In genomic region chr3:74463515-74463914, GRCh38 we compare ENCODE assay signal across 28 cellular contexts.
"Had no signal": no experiment of that assay in that cellular context is flagged by ENCODE, and none has a peak within 500 bp of the region (broad histone marks: within the 10 kb centered on the region; RNA-seq: fewer than 3 reads in every experiment).

No MANE protein-coding gene starts in this region.

- H3K4me1 ChIP-seq: breast epithelium, colonic mucosa, esophagus squamous epithelium, left lung, parathyroid adenoma, spleen, testis, uterus had no signal

- H3K27me3 ChIP-seq: breast epithelium, colonic mucosa, esophagus squamous epithelium, left lung, spleen, testis, transverse colon, uterus had no signal

- ATAC-seq: activated CD8-positive, alpha-beta T cell treated with anti-CD3 and anti-CD28 coated beads for 36 hours; activated naive CD8-positive, alpha-beta T cell treated with anti-CD3 and anti-CD28 coated beads, Interleukin-2, amount 50 U/mL, for 24 hours; activated T-cell treated with anti-CD3 and anti-CD28 coated beads, Interleukin-2, amount 50 U/mL, for 4 hours; left lung; right cardiac atrium; stimulated activated naive CD8-positive, alpha-beta T cell treated with anti-CD3 and anti-CD28 coated beads, Interleukin-15, Interleukin-2, amounts not matched to agents 100 U/mL and 50 U/mL, for 24 hours had no signal

- H3K79me2 ChIP-seq: parathyroid adenoma had no signal

- H3K4me3 Mint-ChIP-seq: activated CD8-positive, alpha-beta T cell treated with anti-CD3 and anti-CD28 coated beads for 36 hours; activated naive CD4-positive, alpha-beta T cell treated with anti-CD3 and anti-CD28 coated beads, Interleukin-2, amount 50 U/mL, for 24 hours; activated naive CD8-positive, alpha-beta T cell treated with anti-CD3 and anti-CD28 coated beads, Interleukin-2, amount 50 U/mL, for 24 hours; activated T-cell treated with anti-CD3 and anti-CD28 coated beads, Interleukin-2, amount 50 U/mL, for 4 hours; naive B cell; neural crest cell had no signal

- H3K27ac Mint-ChIP-seq: activated CD8-positive, alpha-beta T cell treated with anti-CD3 and anti-CD28 coated beads for 36 hours; activated naive CD4-positive, alpha-beta T cell treated with anti-CD3 and anti-CD28 coated beads, Interleukin-2, amount 50 U/mL, for 24 hours; activated naive CD8-positive, alpha-beta T cell treated with anti-CD3 and anti-CD28 coated beads, Interleukin-2, amount 50 U/mL, for 24 hours; activated T-helper 2 cell treated with anti-CD3 and anti-CD28 coated beads, Interferon-gamma antibody, Interleukin-2, Interleukin-4, amounts not matched to agents 10 μg/mL and 5 μg/mL and 100 μg/mL, durations not matched to agents 14 hours and 24 hours and 36 hours; naive B cell had no signal

- H3K36me3 Mint-ChIP-seq: activated naive CD4-positive, alpha-beta T cell treated with anti-CD3 and anti-CD28 coated beads, Interleukin-2, amount 50 U/mL, for 24 hours; naive B cell had no signal

- H3K27me3 Mint-ChIP-seq: activated CD8-positive, alpha-beta T cell treated with anti-CD3 and anti-CD28 coated beads for 36 hours; activated naive CD4-positive, alpha-beta T cell treated with anti-CD3 and anti-CD28 coated beads, Interleukin-2, amount 50 U/mL, for 24 hours; activated naive CD8-positive, alpha-beta T cell treated with anti-CD3 and anti-CD28 coated beads, Interleukin-2, amount 50 U/mL, for 24 hours; naive B cell had no signal

- FAIRE-seq: endometrium, kidney had no signal

- H2AFZ ChIP-seq: parathyroid adenoma had no signal

- H3K27ac ChIP-seq: breast epithelium, colonic mucosa, epithelial cell of prostate, esophagus squamous epithelium, left lung, parathyroid adenoma, spleen, testis, transverse colon, uterus had no signal

- DNase-seq: activated CD4-positive, alpha-beta T cell treated with anti-CD3 and anti-CD28 coated beads, Interleukin-2, amount 50 U/mL, for 1 hour; activated CD8-positive, alpha-beta T cell treated with anti-CD3 and anti-CD28 coated beads for 36 hours; activated naive CD8-positive, alpha-beta T cell treated with anti-CD3 and anti-CD28 coated beads, Interleukin-2, amount 50 U/mL, for 24 hours; activated T-cell treated with anti-CD3 and anti-CD28 coated beads, Interleukin-2, amount 50 U/mL, for 4 hours; amygdala; colonic mucosa; effector CD8-positive, alpha-beta T cell; esophagus squamous epithelium; foreskin melanocyte; kidney; left lung; naive B cell; nucleus accumbens; right cardiac atrium; spleen; stimulated activated naive CD8-positive, alpha-beta T cell treated with anti-CD3 and anti-CD28 coated beads, Interleukin-15, Interleukin-2, amounts not matched to agents 100 U/mL and 50 U/mL, for 24 hours; T-helper 2 cell; testis; transverse colon; uterus had no signal

- H3K4me3 ChIP-seq: breast epithelium, colonic mucosa, esophagus squamous epithelium, left lung, lung, spleen, testis, transverse colon, uterus had no signal

- H3K9ac ChIP-seq: parathyroid adenoma had no signal

- H3K36me3 ChIP-seq: breast epithelium, colonic mucosa, esophagus squamous epithelium, left lung, spleen, transverse colon, uterus had no signal

- H3K9me3 ChIP-seq: breast epithelium, colonic mucosa, esophagus squamous epithelium, testis, transverse colon, uterus had no signal

- H3K4me1 Mint-ChIP-seq: activated naive CD4-positive, alpha-beta T cell treated with anti-CD3 and anti-CD28 coated beads, Interleukin-2, amount 50 U/mL, for 24 hours; activated naive CD8-positive, alpha-beta T cell treated with anti-CD3 and anti-CD28 coated beads, Interleukin-2, amount 50 U/mL, for 24 hours; naive B cell; neural crest cell had no signal
